Comparison of ENCODE assay signal across 24 cellular contexts in genomic region chr7:10015687-10016086, GRCh38.
DNase-seq lines count a peak whose midpoint lies in the region; ATAC-seq and TF ChIP-seq lines count a peak whose summit lies in the region.
"Had no signal": no experiment of that assay in that cellular context is flagged by ENCODE, and none has a peak within 500 bp of the region (broad histone marks: within the 10 kb centered on the region; RNA-seq: fewer than 3 reads in every experiment).

No MANE protein-coding gene starts in this region.

- H3K4me3 ChIP-seq in liver (ENCODE audit: low read depth in 1 of 3, low read length in 3 of 3), result no peak overlapping the region
- H3K4me3 ChIP-seq in right lobe of liver, result no peak overlapping the region
- H3K4me3 ChIP-seq in Loucy (ENCODE audit: low read length, poor library complexity, severe bottlenecking), result no peak overlapping the region
- no peak overlapping the region for H3K4me3 ChIP-seq in retinal pigment epithelial cell (ENCODE audit: low read length)
- no peak overlapping the region for H3K4me3 ChIP-seq in breast epithelium
- H3K4me3 ChIP-seq: BLaER1 treated with 17β-estradiol and CSF1 and Interleukin-3, amounts not matched to agents 10 nM and 100 nM; SK-N-MC had no signal

- H3K27ac ChIP-seq in liver (ENCODE audit: low read depth in 1 of 2, low read length in 2 of 2) (no peak overlapping the region), right lobe of liver (no peak overlapping the region), breast epithelium (no peak overlapping the region)
- H3K27ac ChIP-seq: BLaER1 treated with 17β-estradiol and CSF1 and Interleukin-3, amounts not matched to agents 10 nM and 100 nM; RWPE1; SK-N-MC had no signal

- intact Hi-C loops in right lobe of liver (cut with DNase I) (no loop called here), breast epithelium (cut with DNase I; ENCODE audit: low total_unique reads) (no loop called here)

- ATAC-seq in right lobe of liver, result no peak
- ATAC-seq: HCT116, Panc1 had no signal

- H3K9ac ChIP-seq in liver (ENCODE audit: low read depth in 1 of 2, low read length in 2 of 2) (no peak overlapping the region), Loucy (ENCODE audit: low read depth, low read length, poor library complexity, severe bottlenecking) (no peak overlapping the region)
- H3K9ac ChIP-seq: BLaER1 treated with 17β-estradiol and CSF1 and Interleukin-3, amounts not matched to agents 10 nM and 100 nM had no signal

- TF ChIP-seq CTCF in liver (IDR thresholded peaks at IDR 0.05; ENCODE audit: low read depth, low read length, missing input control), result no peak
- TF ChIP-seq CTCF in right lobe of liver (IDR thresholded peaks at IDR 0.05), result peak in 1 of 4 donors; percentile 22
- peak; percentile 53 for TF ChIP-seq CTCF in Loucy (conservative IDR thresholded peaks at IDR 0.05; ENCODE audit: low read length)
- peak; percentile 21 for TF ChIP-seq CTCF in chondrocyte (IDR thresholded peaks at IDR 0.05)
- TF ChIP-seq CTCF in retinal pigment epithelial cell (conservative IDR thresholded peaks at IDR 0.05; ENCODE audit: low read depth, low read length), result peak; percentile 22
- TF ChIP-seq CTCF in breast epithelium (IDR thresholded peaks at IDR 0.05), result no peak

- DNase-seq in right lobe of liver (no peak), chondrocyte (ENCODE audit: low spot score) (no peak), retinal pigment epithelial cell (ENCODE audit: low read depth) (no peak), NCI-H510A treated with DMSO at 0.1 percent for 48 hours (lab: John Stamatoyannopoulos, UW) (no peak), breast epithelium (ENCODE audit: low spot score in 2 of 2) (no peak)
- DNase-seq in stimulated activated CD4-positive, alpha-beta T cell treated with anti-CD3 and anti-CD28 coated beads, Interleukin-15, amount 100 ng/mL, for 24 hours, result no peak
- DNase-seq: CD4-positive, alpha-beta memory T cell; COR-L47; DMS79 treated with DMSO at 0.1 percent for 48 hours; GF-D8; KG1; NCI-H1092 treated with DMSO at 0.1 percent for 48 hours; NCI-H1436; NCI-H187; NCI-H446 treated with DMSO at 0.1 percent for 48 hours; NCI-H526 treated with DMSO at 0.1 percent for 48 hours; SHP77 had no signal

- H3K4me2 ChIP-seq in Loucy (ENCODE audit: low read depth, low read length, poor library complexity, severe bottlenecking), result no peak overlapping the region
- H3K4me2 ChIP-seq: BLaER1 treated with 17β-estradiol and CSF1 and Interleukin-3, amounts not matched to agents 10 nM and 100 nM had no signal

- no peaks in the 10 kb centered on the region for H3F3A ChIP-seq in Loucy (ENCODE audit: low read depth)

- H3K4me1 Mint-ChIP-seq in chondrocyte (ENCODE audit: low read depth), result no peaks in the 10 kb centered on the region
- H3K4me1 Mint-ChIP-seq: CD4-positive, alpha-beta memory T cell had no signal

- H3K4me1 ChIP-seq in liver (ENCODE audit: control insufficient read depth in 4 of 4, insufficient read depth in 4 of 4, low read length in 3 of 4) (no peaks in the 10 kb centered on the region), right lobe of liver (no peaks in the 10 kb centered on the region), Loucy (ENCODE audit: insufficient read depth, low read length, poor library complexity, severe bottlenecking) (no peaks in the 10 kb centered on the region), breast epithelium (no peaks in the 10 kb centered on the region)
- H3K4me1 ChIP-seq: BLaER1 treated with 17β-estradiol and CSF1 and Interleukin-3, amounts not matched to agents 10 nM and 100 nM had no signal

- H3K36me3 Mint-ChIP-seq in chondrocyte (ENCODE audit: low read depth), result no peaks in the 10 kb centered on the region
- H3K36me3 Mint-ChIP-seq: CD4-positive, alpha-beta memory T cell had no signal

- no peaks in the 10 kb centered on the region for H3K79me2 ChIP-seq in Loucy (ENCODE audit: insufficient read depth, low read length)

- 34% methylated on average over 1 of the region's 1 CpG for WGBS in liver
- WGBS in right lobe of liver (ENCODE audit: insufficient coverage, low coverage, low lambda C conversion rate, missing lambda C conversion rate), result 19% methylated on average over 1 of the region's 1 CpG

- no peaks in the 10 kb centered on the region for H3K27me3 Mint-ChIP-seq in chondrocyte (ENCODE audit: low read depth)
- H3K27me3 Mint-ChIP-seq: CD4-positive, alpha-beta memory T cell had no signal

- no peak for TF ChIP-seq POLR2A in right lobe of liver (IDR thresholded peaks at IDR 0.05)
- no peak for TF ChIP-seq POLR2A in breast epithelium (IDR thresholded peaks at IDR 0.05)

- peak; percentile 48 to 55 for TF ChIP-seq RAD21 in liver (IDR thresholded peaks at IDR 0.05)

- H3K9me2 ChIP-seq in Loucy (replicated peaks; ENCODE audit: low read depth, low read length), result no peaks in the 10 kb centered on the region

- no peak overlapping the region for H3K27ac Mint-ChIP-seq in chondrocyte (ENCODE audit: unreplicated experiment)
- H3K27ac Mint-ChIP-seq: CD4-positive, alpha-beta memory T cell had no signal

- H2AFZ ChIP-seq in Loucy (ENCODE audit: low read length), result no peak overlapping the region

- H3K36me3 ChIP-seq in liver (ENCODE audit: control insufficient read depth in 4 of 4, insufficient read depth in 3 of 4, low read depth in 1 of 4, low read length in 3 of 4) (no peaks in the 10 kb centered on the region), right lobe of liver (no peaks in the 10 kb centered on the region), Loucy (ENCODE audit: insufficient read depth, low read length) (no peaks in the 10 kb centered on the region), breast epithelium (no peaks in the 10 kb centered on the region)
- H3K36me3 ChIP-seq: BLaER1 treated with 17β-estradiol and CSF1 and Interleukin-3, amounts not matched to agents 10 nM and 100 nM had no signal

- H3K27me3 ChIP-seq in liver (ENCODE audit: control insufficient read depth in 4 of 4, insufficient read depth in 4 of 4, low read length in 3 of 4), result no peaks in the 10 kb centered on the region
- H3K27me3 ChIP-seq in right lobe of liver, result no peaks in the 10 kb centered on the region
- H3K27me3 ChIP-seq in Loucy (ENCODE audit: insufficient read depth, low read length, poor library complexity, severe bottlenecking), result no peaks in the 10 kb centered on the region
- H3K27me3 ChIP-seq in breast epithelium, result no peaks in the 10 kb centered on the region
- H3K27me3 ChIP-seq: BLaER1 treated with 17β-estradiol and CSF1 and Interleukin-3, amounts not matched to agents 10 nM and 100 nM had no signal

- peaks cover 8% of the 10 kb centered on the region for H3K9me3 Mint-ChIP-seq in chondrocyte (ENCODE audit: low read depth)

- peaks cover 0 to 6% (median 1%) of the 10 kb centered on the region in 4 donors for H3K9me3 ChIP-seq in liver (ENCODE audit: control insufficient read depth in 4 of 4, low read length in 3 of 4)
- H3K9me3 ChIP-seq in right lobe of liver, result no peaks in the 10 kb centered on the region
- peaks cover 8% of the 10 kb centered on the region; the same call in 1 of the 2 replicates for H3K9me3 ChIP-seq in Loucy (ENCODE audit: insufficient read depth, low read depth, low read length)
- H3K9me3 ChIP-seq in breast epithelium, result peaks cover 0 to 10% of the 10 kb centered on the region in 2 donors

- no peaks in the 10 kb centered on the region for H4K20me1 ChIP-seq in Loucy (ENCODE audit: insufficient read depth, low read length, poor library complexity, severe bottlenecking)
- H4K20me1 ChIP-seq: BLaER1 treated with 17β-estradiol and CSF1 and Interleukin-3, amounts not matched to agents 10 nM and 100 nM had no signal

- no peak overlapping the region for H3K4me3 Mint-ChIP-seq in chondrocyte (ENCODE audit: unreplicated experiment)
- H3K4me3 Mint-ChIP-seq: CD4-positive, alpha-beta memory T cell had no signal

TF ChIP-seq in liver, 16 proteins besides CTCF, POLR2A, EP300 and RAD21 (continues in another document):
- TF ChIP-seq FOXA2 (IDR thresholded peaks at IDR 0.05), result no peak
- TF ChIP-seq TAF1 (conservative IDR thresholded peaks at IDR 0.05), result no peak
- TF ChIP-seq FOXA1 (IDR thresholded peaks at IDR 0.05), result no peak
- no peak for TF ChIP-seq SP1 (IDR thresholded peaks at IDR 0.05)
- TF ChIP-seq RXRA (IDR thresholded peaks at IDR 0.05), result no peak
- no peak for TF ChIP-seq MAX (IDR thresholded peaks at IDR 0.05)
- no peak for TF ChIP-seq ZBTB33 (IDR thresholded peaks at IDR 0.05)

Comparison
In these comparisons a context has a peak if more than half of its experiments do, and no peak if none do; other contexts are left out.
1. CTCF ChIP-seq: peak in Loucy (single experiment), chondrocyte (single experiment) and retinal pigment epithelial cell (single experiment); none in liver (single experiment) and breast epithelium (0 of 3).